ENCODE assay signal across 31 cellular contexts in genomic region chr11:95494167-95494566, GRCh38.
"Had no signal": no experiment of that assay in that cellular context is flagged by ENCODE, and none has a peak within 500 bp of the region (broad histone marks: within the 10 kb centered on the region; RNA-seq: fewer than 3 reads in every experiment).

No MANE protein-coding gene starts in this region.

- DNase-seq: activated effector memory CD4-positive, alpha-beta T cell treated with anti-CD3 and anti-CD28 coated beads, Interleukin-2, amount 50 U/mL, for 16 hours; activated effector memory CD4-positive, alpha-beta T cell treated with Interleukin-2 at 50 U/mL for 16 hours; activated gamma-delta T cell; activated gamma-delta T cell treated with Interleukin-2 at 50 U/mL for 16 hours; activated naive CD4-positive, alpha-beta T cell; activated naive CD4-positive, alpha-beta T cell treated with anti-CD3 and anti-CD28 coated beads for 36 hours; activated naive CD4-positive, alpha-beta T cell treated with anti-CD3 and anti-CD28 coated beads, Interleukin-2, amount 10 ng/mL, durations not matched to agents 7 days and 5 days; activated naive CD4-positive, alpha-beta T cell treated with anti-CD3 and anti-CD28 coated beads, Interleukin-2, amount 50 U/mL, for 16 hours; activated naive CD4-positive, alpha-beta T cell treated with Interleukin-2 at 50 U/mL for 16 hours; activated naive CD8-positive, alpha-beta T cell treated with anti-CD3 and anti-CD28 coated beads for 36 hours; activated naive CD8-positive, alpha-beta T cell treated with anti-CD3 and anti-CD28 coated beads, Interleukin-2, amount 10 ng/mL, durations not matched to agents 7 days and 5 days; activated naive CD8-positive, alpha-beta T cell treated with anti-CD3 and anti-CD28 coated beads, Interleukin-2, amount 50 U/mL, for 24 hours; activated T-cell treated with anti-CD3 and anti-CD28 coated beads, Interleukin-2, amount 50 U/mL, for 24 hours; activated T-cell treated with anti-CD3 and anti-CD28 coated beads, Interleukin-2, amount 50 U/mL, for 4 hours; activated T-cell treated with anti-CD3 and anti-CD28 coated beads, Interleukin-2, amount 50 U/mL, for 48 hours; activated T-cell treated with anti-CD3 and anti-CD28 coated beads, Interleukin-2, amount 50 U/mL, for 72 hours; adrenal gland; amniotic stem cell; amygdala; anterior cingulate cortex; aorta; body of pancreas; brain microvascular endothelial cell; caudate nucleus; central memory CD4-positive, alpha-beta T cell; cerebellar nuclear complex had no signal

- ATAC-seq: activated naive CD4-positive, alpha-beta T cell treated with anti-CD3 and anti-CD28 coated beads, Interleukin-2, amount 50 U/mL, for 72 hours; activated naive CD8-positive, alpha-beta T cell treated with anti-CD3 and anti-CD28 coated beads, Interleukin-2, amount 50 U/mL, for 24 hours; activated T-cell treated with anti-CD3 and anti-CD28 coated beads, Interleukin-2, amount 50 U/mL, for 4 hours; activated T-cell treated with anti-CD3 and anti-CD28 coated beads, Interleukin-2, amount 50 U/mL, for 72 hours; activated T-helper 17 cell treated with anti-CD3 and anti-CD28 coated beads, Interleukin-2, amount 50 U/mL, for 72 hours; body of pancreas had no signal

- H3K27ac ChIP-seq: adrenal gland, ascending aorta, body of pancreas, brain microvascular endothelial cell, breast epithelium, cardiac muscle cell had no signal

- H3K9me3 ChIP-seq: adrenal gland had no signal

- H3K36me3 ChIP-seq: adrenal gland, ascending aorta, brain microvascular endothelial cell, breast epithelium, cardiac muscle cell had no signal

- H3K4me3 ChIP-seq: adrenal gland, ascending aorta, body of pancreas, breast epithelium, cardiac muscle cell had no signal

- H3K4me1 ChIP-seq: adrenal gland, body of pancreas, breast epithelium had no signal

- H3K27me3 ChIP-seq: adrenal gland, ascending aorta, body of pancreas, brain microvascular endothelial cell, breast epithelium, cardiac muscle cell had no signal
